Comparison of ENCODE assay signal across 19 cellular contexts in the genomic region with DNA sequence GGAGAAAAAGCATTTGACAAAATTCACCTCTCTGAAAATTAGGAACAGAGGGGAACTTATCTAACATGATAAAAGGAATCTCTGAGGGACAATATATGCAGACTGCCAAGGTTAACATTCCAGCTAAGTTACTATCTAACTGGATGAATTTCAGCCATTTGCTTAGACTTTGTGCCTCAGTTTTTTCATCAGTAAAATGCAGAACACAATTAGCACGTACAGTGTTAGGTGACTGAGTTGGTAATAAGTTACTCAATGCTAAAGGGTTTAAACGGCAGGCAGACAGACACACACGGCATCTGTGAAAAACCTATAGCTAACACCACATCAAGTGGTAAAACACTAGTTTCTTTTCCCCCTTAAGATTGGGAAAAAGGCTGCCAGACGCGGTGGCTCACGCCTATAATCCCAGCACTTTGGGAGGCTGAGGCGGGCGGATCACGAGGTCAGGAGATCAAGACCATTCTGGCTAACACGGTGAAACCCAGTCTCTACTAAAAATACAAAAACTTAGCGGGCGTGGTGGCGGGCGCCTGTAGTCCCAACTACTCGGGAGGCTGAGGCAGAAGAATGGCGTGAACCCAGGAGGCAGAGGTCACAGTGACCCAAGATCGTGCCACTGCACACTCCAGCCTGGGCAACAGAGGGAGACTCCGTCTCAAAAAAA. TPM values are rescaled to one million over a fixed set of nuclear protein-coding genes. Genes with fewer than 3 reads are reported as not detected.
DNase-seq lines count a peak whose midpoint lies in the region; ATAC-seq and TF ChIP-seq lines count a peak whose summit lies in the region.
"Had no signal": no experiment of that assay in that cellular context is flagged by ENCODE, and none has a peak within 500 bp of the region (broad histone marks: within the 10 kb centered on the region; RNA-seq: fewer than 3 reads in every experiment).

No MANE protein-coding gene starts in this region.

- H3K4me2 ChIP-seq in hepatocyte = peak overlapping the region; percentile 62

- peak overlapping the region; percentile 35 for H3K27ac Mint-ChIP-seq in neural crest cell (ENCODE audit: unreplicated experiment)
- H3K27ac Mint-ChIP-seq: activated B cell treated with CpG ODN at 0.5 μM for 24 hours had no signal

- DNase-seq in ACHN = peak; percentile 35
- DNase-seq in adipocyte (ENCODE audit: low read depth) = no peak
- DNase-seq in hepatocyte (ENCODE audit: low spot score) = peak; percentile 29
- no peak for DNase-seq in neural crest cell (ENCODE audit: low read depth, low spot score)
- no peak for DNase-seq in CD1c-positive myeloid dendritic cell (ENCODE audit: extremely low spot score)
- no peak for DNase-seq in NCI-H226
- DNase-seq: activated B cell treated with CpG ODN at 0.5 μM for 24 hours; activated CD4-positive, alpha-beta T cell treated with anti-CD3 and anti-CD28 coated beads, Interleukin-2, amount 50 U/mL, for 48 hours; activated gamma-delta T cell treated with Interleukin-2 at 50 U/mL for 16 hours; dermis blood vessel endothelial cell; foreskin fibroblast; mammary epithelial cell; NCI-H2171; ovary; sigmoid colon; T-helper 9 cell had no signal

- H3K9me2 ChIP-seq in hepatocyte (replicated peaks; ENCODE audit: insufficient read depth) = no peaks in the 10 kb centered on the region

- no peaks in the 10 kb centered on the region for H3K36me3 Mint-ChIP-seq in neural crest cell (ENCODE audit: low read depth)

- peaks cover 26% of the 10 kb centered on the region for H3K4me1 Mint-ChIP-seq in neural crest cell

- TF ChIP-seq CTCF in hepatocyte (IDR thresholded peaks at IDR 0.05; ENCODE audit: poor library complexity) (no peak), neural crest cell (conservative IDR thresholded peaks at IDR 0.05) (no peak)

- no peaks in the 10 kb centered on the region for H4K20me1 ChIP-seq in hepatocyte (ENCODE audit: insufficient read depth, poor library complexity, severe bottlenecking)

- H3K27ac ChIP-seq in hepatocyte = peak overlapping the region; percentile 87
- H3K27ac ChIP-seq: C4-2B, ovary, sigmoid colon had no signal

- no peaks in the 10 kb centered on the region for H3K36me3 ChIP-seq in adipocyte (ENCODE audit: control insufficient read depth, insufficient read depth, low read length, severe bottlenecking)
- no peaks in the 10 kb centered on the region for H3K36me3 ChIP-seq in hepatocyte (replicated peaks; ENCODE audit: insufficient read depth, low read depth)
- H3K36me3 ChIP-seq: ovary, sigmoid colon had no signal

- H2AFZ ChIP-seq in hepatocyte = no peak overlapping the region

- H3K9me3 ChIP-seq in adipocyte (ENCODE audit: control insufficient read depth, low read length) (no peaks in the 10 kb centered on the region), hepatocyte (ENCODE audit: low read depth) (no peaks in the 10 kb centered on the region)
- H3K9me3 ChIP-seq: ovary, sigmoid colon had no signal

- peak overlapping the region; percentile 30 for H3K9ac ChIP-seq in adipocyte (ENCODE audit: low read length)

- H3K27me3 ChIP-seq in adipocyte (replicated peaks; ENCODE audit: control insufficient read depth, insufficient read depth, low read length) = no peaks in the 10 kb centered on the region
- no peaks in the 10 kb centered on the region for H3K27me3 ChIP-seq in hepatocyte
- H3K27me3 ChIP-seq: ovary, sigmoid colon had no signal

- ATAC-seq in HG02763 (IDR thresholded peaks at IDR 0.05; ENCODE audit: unreplicated experiment) (no peak), HG02885 (IDR thresholded peaks at IDR 0.05; ENCODE audit: poor library complexity, unreplicated experiment) (no peak)

- no peaks in the 10 kb centered on the region for H3K27me3 Mint-ChIP-seq in neural crest cell (ENCODE audit: low read depth)
- H3K27me3 Mint-ChIP-seq: activated B cell treated with CpG ODN at 0.5 μM for 24 hours had no signal

- WGBS in hepatocyte (ENCODE audit: low lambda C conversion rate, missing lambda C conversion rate) = 66% methylated on average over 18 of the region's 18 CpGs

- in situ Hi-C loops in ACHN (cut with HindIII; ENCODE audit: low pct_ligation_motif_present, low pct_unique_long_range_greater_than_20kb, low sequenced_read_pairs) = no loop called here

- H3K9me3 Mint-ChIP-seq in neural crest cell = no peaks in the 10 kb centered on the region
- H3K9me3 Mint-ChIP-seq: activated B cell treated with CpG ODN at 0.5 μM for 24 hours had no signal

- peak overlapping the region; percentile 64 for H3K4me3 ChIP-seq in adipocyte (ENCODE audit: low read length)
- no peak overlapping the region for H3K4me3 ChIP-seq in hepatocyte
- H3K4me3 ChIP-seq: ovary, sigmoid colon had no signal

- H3K4me1 ChIP-seq in adipocyte (ENCODE audit: control insufficient read depth, insufficient read depth, low read length) (peaks cover 31% of the 10 kb centered on the region), hepatocyte (ENCODE audit: insufficient read depth) (peaks cover 11% of the 10 kb centered on the region)

- peaks cover 95% of the 10 kb centered on the region for H3K79me2 ChIP-seq in hepatocyte

- H3K4me3 Mint-ChIP-seq in neural crest cell = no peak overlapping the region
- H3K4me3 Mint-ChIP-seq: activated B cell treated with CpG ODN at 0.5 μM for 24 hours had no signal

RNA-seq across cellular contexts. Expression of a gene that starts 9.1 kb away (rescaled TPM):
- 106 and 116 TPM in 2 replicates for total RNA-seq in hepatocyte
- 97.1 and 114 TPM in 2 replicates for polyA plus RNA-seq in hepatocyte
- 99.8 and 103 TPM in 2 replicates for total RNA-seq in neural crest cell

RNA-seq across cellular contexts. Expression of a gene that starts 40.3 kb away (rescaled TPM):
- total RNA-seq in hepatocyte (42.1 and 43.6 TPM in 2 replicates), neural crest cell (50.5 and 56.4 TPM in 2 replicates)
- polyA plus RNA-seq in hepatocyte = 15.0 and 21.1 TPM in 2 replicates

Comparison
In these comparisons a context has a peak if more than half of its experiments do, and no peak if none do; other contexts are left out.
1. DNase-seq: peak in ACHN (single experiment) and hepatocyte (single experiment); none in adipocyte (single experiment), neural crest cell (single experiment), CD1c-positive myeloid dendritic cell (single experiment) and NCI-H226 (single experiment).